Comparison of ENCODE assay signal across 1 cellular context in the genomic region with DNA sequence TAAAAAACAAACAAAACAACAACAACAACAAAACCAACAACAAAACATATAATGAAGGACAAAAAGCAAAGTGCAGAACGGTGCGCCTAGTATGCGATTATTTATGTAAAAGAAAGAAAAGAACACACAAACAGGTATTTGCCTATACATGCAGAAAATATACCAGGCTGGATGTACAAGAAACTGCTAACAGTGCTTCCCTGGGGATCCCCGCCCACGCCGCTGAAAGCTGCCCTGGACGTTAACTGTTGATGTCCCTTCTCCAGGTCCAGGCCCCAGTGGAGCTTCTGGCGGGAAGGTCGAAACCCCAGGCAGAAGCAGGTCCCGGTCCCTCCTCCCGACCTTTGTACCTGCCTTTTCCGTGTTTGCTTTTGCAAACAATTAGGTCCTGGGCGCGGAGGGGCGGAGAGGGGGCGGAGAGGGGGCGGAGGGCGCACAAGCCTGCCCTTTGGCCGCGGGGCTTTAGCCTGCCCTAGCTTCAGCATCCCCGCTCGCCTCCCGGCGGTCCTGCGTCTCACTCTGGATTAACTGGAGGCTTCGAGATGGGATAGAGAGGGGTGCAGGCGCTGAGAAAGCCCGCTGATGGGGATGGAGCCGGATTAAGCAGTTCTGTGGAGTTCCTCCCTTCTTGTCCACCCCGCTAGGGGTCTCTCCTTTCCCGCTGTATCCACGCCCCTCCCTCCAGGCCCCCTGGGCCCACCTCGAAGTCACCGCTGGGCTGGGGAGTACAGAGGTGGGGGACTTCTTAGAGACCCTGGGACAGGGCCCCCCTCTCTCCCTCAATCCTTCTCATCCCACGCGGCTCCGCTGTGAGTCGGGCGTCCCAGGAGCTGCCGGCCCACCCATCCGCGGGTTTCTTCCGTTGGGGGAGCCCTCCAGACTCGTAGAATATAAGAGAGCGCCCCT.
TF ChIP-seq lines count a peak whose summit lies in the region.

No MANE protein-coding gene starts in this region.

TF ChIP-seq in HepG2, 621 proteins besides CTCF, POLR2A, EP300 and RAD21 (continued from another document and continues in another):
- TF ChIP-seq ZBTB25 (CRISPR knock-in tag; IDR thresholded peaks at IDR 0.05): peak; percentile 89
- peak; percentile 91; the same call in 1 of the 2 replicates for TF ChIP-seq ARNT2 (CRISPR knock-in tag; IDR thresholded peaks at IDR 0.05; ENCODE audit: low read depth)
- peak; percentile 75; the same call in 1 of the 2 replicates for TF ChIP-seq ZNF501 (CRISPR knock-in tag; IDR thresholded peaks at IDR 0.05)
- TF ChIP-seq ZNF281 (CRISPR knock-in tag; IDR thresholded peaks at IDR 0.05; ENCODE audit: borderline replicate concordance): peak; percentile 87; the same call in 1 of the 2 replicates
- TF ChIP-seq RBFOX2 (IDR thresholded peaks at IDR 0.05; ENCODE audit: low read depth, low read length): peak; percentile 40; the same call in 1 of the 2 replicates
- TF ChIP-seq NFE2L2 (IDR thresholded peaks at IDR 0.05; ENCODE audit: low read length): no peak
- TF ChIP-seq ZNF235 (CRISPR knock-in tag; IDR thresholded peaks at IDR 0.05; ENCODE audit: borderline replicate concordance): no peak
- no peak for TF ChIP-seq MXD4 (CRISPR knock-in tag; IDR thresholded peaks at IDR 0.05)
- peak; percentile 87 for TF ChIP-seq IRF2 (CRISPR knock-in tag; IDR thresholded peaks at IDR 0.05)
- no peak for TF ChIP-seq USF2 (IDR thresholded peaks at IDR 0.05; ENCODE audit: low read depth, low read length)
- no peak; the same call in 1 of the 2 replicates for TF ChIP-seq USF2 (CRISPR knock-in tag; IDR thresholded peaks at IDR 0.05; ENCODE audit: borderline replicate concordance)
- TF ChIP-seq ZNF441 (CRISPR knock-in tag; IDR thresholded peaks at IDR 0.05; ENCODE audit: borderline replicate concordance): no peak
- TF ChIP-seq ZNF577 (CRISPR knock-in tag; IDR thresholded peaks at IDR 0.05; ENCODE audit: borderline replicate concordance, low read depth): no peak
- no peak for TF ChIP-seq ZNF879 (CRISPR knock-in tag; IDR thresholded peaks at IDR 0.05)
- TF ChIP-seq, protein P1, sequence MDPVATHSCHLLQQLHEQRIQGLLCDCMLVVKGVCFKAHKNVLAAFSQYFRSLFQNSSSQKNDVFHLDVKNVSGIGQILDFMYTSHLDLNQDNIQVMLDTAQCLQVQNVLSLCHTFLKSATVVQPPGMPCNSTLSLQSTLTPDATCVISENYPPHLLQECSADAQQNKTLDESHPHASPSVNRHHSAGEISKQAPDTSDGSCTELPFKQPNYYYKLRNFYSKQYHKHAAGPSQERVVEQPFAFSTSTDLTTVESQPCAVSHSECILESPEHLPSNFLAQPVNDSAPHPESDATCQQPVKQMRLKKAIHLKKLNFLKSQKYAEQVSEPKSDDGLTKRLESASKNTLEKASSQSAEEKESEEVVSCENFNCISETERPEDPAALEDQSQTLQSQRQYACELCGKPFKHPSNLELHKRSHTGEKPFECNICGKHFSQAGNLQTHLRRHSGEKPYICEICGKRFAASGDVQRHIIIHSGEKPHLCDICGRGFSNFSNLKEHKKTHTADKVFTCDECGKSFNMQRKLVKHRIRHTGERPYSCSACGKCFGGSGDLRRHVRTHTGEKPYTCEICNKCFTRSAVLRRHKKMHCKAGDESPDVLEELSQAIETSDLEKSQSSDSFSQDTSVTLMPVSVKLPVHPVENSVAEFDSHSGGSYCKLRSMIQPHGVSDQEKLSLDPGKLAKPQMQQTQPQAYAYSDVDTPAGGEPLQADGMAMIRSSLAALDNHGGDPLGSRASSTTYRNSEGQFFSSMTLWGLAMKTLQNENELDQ (CRISPR knock-in tag; IDR thresholded peaks at IDR 0.05; ENCODE audit: borderline replicate concordance): no peak
- TF ChIP-seq TFE3 (CRISPR knock-in tag; IDR thresholded peaks at IDR 0.05): no peak; the same call in 1 of the 2 replicates
- TF ChIP-seq NFE2L1 (CRISPR knock-in tag; IDR thresholded peaks at IDR 0.05; ENCODE audit: borderline replicate concordance): no peak
- peak; percentile 18; the same call in 1 of the 2 replicates for TF ChIP-seq ZNF670 (CRISPR knock-in tag; IDR thresholded peaks at IDR 0.05; ENCODE audit: borderline replicate concordance)
- no peak for TF ChIP-seq SRSF9 (IDR thresholded peaks at IDR 0.05; ENCODE audit: borderline replicate concordance, insufficient read depth, low read depth, low read length, poor library complexity, severe bottlenecking)
- no peak; the same call in 1 of the 2 replicates for TF ChIP-seq NFIC (IDR thresholded peaks at IDR 0.05; ENCODE audit: low read length)
- TF ChIP-seq ETS1 (CRISPR knock-in tag; IDR thresholded peaks at IDR 0.05): no peak
- TF ChIP-seq TBX2 (CRISPR knock-in tag; IDR thresholded peaks at IDR 0.05; ENCODE audit: borderline replicate concordance): peak; percentile 97
- TF ChIP-seq MZF1 (CRISPR knock-in tag; IDR thresholded peaks at IDR 0.05; ENCODE audit: borderline replicate concordance): peak; percentile 33; the same call in 1 of the 2 replicates
- TF ChIP-seq KLF9 (CRISPR knock-in tag; IDR thresholded peaks at IDR 0.05; ENCODE audit: low read depth): no peak; the same call in 1 of the 2 replicates
- TF ChIP-seq HNRNPL (IDR thresholded peaks at IDR 0.05; ENCODE audit: low read depth, low read length): no peak; the same call in 1 of the 2 replicates
- TF ChIP-seq SALL2 (CRISPR knock-in tag; IDR thresholded peaks at IDR 0.05): peak; percentile 93
- no peak for TF ChIP-seq SMC3 (IDR thresholded peaks at IDR 0.05; ENCODE audit: low read length)
- no peak for TF ChIP-seq PHF20 (CRISPR knock-in tag; IDR thresholded peaks at IDR 0.05)
- peak; percentile 83 for TF ChIP-seq CSRNP1 (CRISPR knock-in tag; IDR thresholded peaks at IDR 0.05)
- TF ChIP-seq, protein P2, sequence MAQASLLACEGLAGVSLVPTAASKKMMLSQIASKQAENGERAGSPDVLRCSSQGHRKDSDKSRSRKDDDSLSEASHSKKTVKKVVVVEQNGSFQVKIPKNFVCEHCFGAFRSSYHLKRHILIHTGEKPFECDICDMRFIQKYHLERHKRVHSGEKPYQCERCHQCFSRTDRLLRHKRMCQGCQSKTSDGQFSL (CRISPR knock-in tag; IDR thresholded peaks at IDR 0.05): peak; percentile 15; the same call in 1 of the 2 replicates
- TF ChIP-seq THAP7 (CRISPR knock-in tag; IDR thresholded peaks at IDR 0.05): peak; percentile 70; the same call in 1 of the 2 replicates
- TF ChIP-seq PAF1 (CRISPR knock-in tag; IDR thresholded peaks at IDR 0.05): no peak
- peak; percentile 10; the same call in 1 of the 2 replicates for TF ChIP-seq AHR (CRISPR knock-in tag; IDR thresholded peaks at IDR 0.05)
- peak; percentile 75 for TF ChIP-seq FOSL2 (CRISPR knock-in tag; IDR thresholded peaks at IDR 0.05)
- TF ChIP-seq GLI4 (CRISPR knock-in tag; IDR thresholded peaks at IDR 0.05; ENCODE audit: borderline replicate concordance): no peak
- TF ChIP-seq RFX1 (IDR thresholded peaks at IDR 0.05): no peak
- no peak; the same call in 1 of the 2 replicates for TF ChIP-seq ZNF562 (CRISPR knock-in tag; IDR thresholded peaks at IDR 0.05; ENCODE audit: borderline replicate concordance)
- TF ChIP-seq ISL2 (CRISPR knock-in tag; IDR thresholded peaks at IDR 0.05): peak; percentile 93
- TF ChIP-seq JDP2 (CRISPR knock-in tag; IDR thresholded peaks at IDR 0.05; ENCODE audit: borderline replicate concordance): peak; percentile 51; the same call in 1 of the 2 replicates
- peak; percentile 44; the same call in 1 of the 2 replicates for TF ChIP-seq KAT7 (CRISPR knock-in tag; IDR thresholded peaks at IDR 0.05; ENCODE audit: borderline replicate concordance)
- 0 out of 2 replicates have a peak, but pooled peaks have one; percentile 26 for TF ChIP-seq IRX3 (CRISPR knock-in tag; IDR thresholded peaks at IDR 0.05; ENCODE audit: borderline replicate concordance, low read depth)
- no peak for TF ChIP-seq ZNF10 (CRISPR knock-in tag; IDR thresholded peaks at IDR 0.05; ENCODE audit: borderline replicate concordance, low read depth)
- no peak for TF ChIP-seq POLR2AphosphoS2 (IDR thresholded peaks at IDR 0.05; ENCODE audit: low read depth, low read length)
